12 cellular contexts compared by ENCODE assay signal in the genomic region with DNA sequence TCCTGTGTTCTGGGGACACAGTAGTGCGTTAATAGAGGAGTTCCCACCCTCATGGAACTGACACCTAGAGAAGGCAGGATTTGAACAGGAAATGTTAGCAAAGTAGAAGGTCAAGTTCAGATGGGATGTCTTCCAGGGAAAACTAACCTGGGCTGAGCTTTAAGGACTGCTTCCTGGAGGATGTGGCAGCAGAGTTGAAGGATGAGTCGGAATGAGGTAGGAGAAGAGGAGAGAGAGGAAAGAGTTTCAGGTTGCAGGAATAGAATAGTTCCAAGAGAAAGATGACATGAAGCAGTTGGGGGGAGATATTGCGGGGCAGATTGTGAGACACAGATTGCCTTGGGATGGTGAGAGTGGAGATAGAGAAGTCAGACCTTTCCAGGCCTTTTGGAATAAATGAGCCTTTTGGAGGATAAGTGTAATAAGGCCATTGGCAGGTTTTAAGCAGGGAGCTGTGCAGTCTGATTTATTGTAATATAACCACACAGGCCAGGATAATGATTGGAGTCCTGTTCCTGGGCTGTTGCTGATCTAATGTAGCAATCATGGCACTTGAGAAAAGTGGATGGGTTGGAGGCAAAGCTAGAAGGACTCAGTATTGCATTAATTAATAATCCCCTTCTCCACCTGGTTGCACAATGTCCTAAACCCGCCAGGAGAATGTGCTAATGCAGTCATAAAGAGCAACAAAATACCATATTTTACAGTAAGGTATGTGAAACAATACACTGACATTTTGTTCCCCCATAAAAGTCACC.
A peak's percentile ranks its signal among the peaks of the same experiment; 100 is the strongest.
DNase-seq lines count a peak whose midpoint lies in the region; ATAC-seq, FAIRE-seq and TF ChIP-seq lines count a peak whose summit lies in the region.
"Had no signal": no experiment of that assay in that cellular context is flagged by ENCODE, and none has a peak within 500 bp of the region (broad histone marks: within the 10 kb centered on the region; RNA-seq: fewer than 3 reads in every experiment).

No MANE protein-coding gene starts in this region.

- no peak for TF ChIP-seq CTCF in MM.1S (IDR thresholded peaks at IDR 0.05; ENCODE audit: low read length)
- no peak for TF ChIP-seq CTCF in bronchial epithelial cell (IDR thresholded peaks at IDR 0.05; ENCODE audit: insufficient read depth, low read length, severe bottlenecking)
- TF ChIP-seq CTCF in tibial artery (IDR thresholded peaks at IDR 0.05): no peak

- no peaks in the 10 kb centered on the region for H3K27me3 Mint-ChIP-seq in activated T-cell treated with anti-CD3 and anti-CD28 coated beads, Interleukin-2, amount 50 U/mL, for 24 hours

- H3K27me3 ChIP-seq in MM.1S (replicated peaks; ENCODE audit: insufficient read depth, low read length) (no peaks in the 10 kb centered on the region), bronchial epithelial cell (ENCODE audit: control insufficient read depth, insufficient read depth, low read length) (no peaks in the 10 kb centered on the region), tibial artery (no peaks in the 10 kb centered on the region)

- H3K4me3 ChIP-seq in MM.1S (ENCODE audit: low read length): peak overlapping the region; percentile 33
- H3K4me3 ChIP-seq in bronchial epithelial cell (ENCODE audit: low read depth, low read length): no peak overlapping the region
- no peak overlapping the region for H3K4me3 ChIP-seq in tibial artery

- no peak for FAIRE-seq in bronchial epithelial cell (lab: Jason Lieb, UNC)

- H3K4me1 ChIP-seq in MM.1S (ENCODE audit: low read length) (peaks cover 43% of the 10 kb centered on the region), tibial artery (no peaks in the 10 kb centered on the region)

- no peaks in the 10 kb centered on the region for H3K9me3 Mint-ChIP-seq in activated T-cell treated with anti-CD3 and anti-CD28 coated beads, Interleukin-2, amount 50 U/mL, for 24 hours

- H3K27ac Mint-ChIP-seq in activated T-cell treated with anti-CD3 and anti-CD28 coated beads, Interleukin-2, amount 50 U/mL, for 24 hours: peak overlapping the region; percentile 0
- H3K27ac Mint-ChIP-seq: brain had no signal

- intact Hi-C loops in tibial artery (cut with DNase I; ENCODE audit: low total_unique reads): no loop called here

- peaks cover 38% of the 10 kb centered on the region for H3K4me1 Mint-ChIP-seq in activated T-cell treated with anti-CD3 and anti-CD28 coated beads, Interleukin-2, amount 50 U/mL, for 24 hours (ENCODE audit: low read depth)

- H3K36me3 Mint-ChIP-seq in activated T-cell treated with anti-CD3 and anti-CD28 coated beads, Interleukin-2, amount 50 U/mL, for 24 hours (ENCODE audit: low read depth): no peaks in the 10 kb centered on the region

- peak overlapping the region; percentile 60 for H3K4me2 ChIP-seq in MM.1S (ENCODE audit: low read depth, low read length)

- H3F3A ChIP-seq in MM.1S (ENCODE audit: insufficient read depth, low read length): peaks cover 14% of the 10 kb centered on the region

- peak overlapping the region; percentile 4 for H3K4me3 Mint-ChIP-seq in activated T-cell treated with anti-CD3 and anti-CD28 coated beads, Interleukin-2, amount 50 U/mL, for 24 hours
- H3K4me3 Mint-ChIP-seq: brain had no signal

- H4K20me1 ChIP-seq in MM.1S (ENCODE audit: insufficient read depth, low read length): no peaks in the 10 kb centered on the region

- H3K9me2 ChIP-seq in MM.1S (replicated peaks; ENCODE audit: insufficient read depth, low read length): no peaks in the 10 kb centered on the region

- H3K9me3 ChIP-seq in MM.1S (replicated peaks; ENCODE audit: insufficient read depth, low read length) (no peaks in the 10 kb centered on the region), tibial artery (no peaks in the 10 kb centered on the region)

- peak overlapping the region; percentile 88; the same call in 1 of the 2 replicates for H3K27ac ChIP-seq in MM.1S (ENCODE audit: low read length)
- H3K27ac ChIP-seq in tibial artery: no peak overlapping the region

- H3K9ac ChIP-seq in MM.1S (ENCODE audit: low read length): no peak overlapping the region; the same call in 1 of the 2 replicates

- DNase-seq in activated T-cell treated with anti-CD3 and anti-CD28 coated beads, Interleukin-2, amount 50 U/mL, for 24 hours: no peak
- DNase-seq in activated T-cell treated with anti-CD3 and anti-CD28 coated beads for 4 hours: no peak
- DNase-seq in MM.1S: no peak
- DNase-seq in bronchial epithelial cell (ENCODE audit: low read depth): peak; percentile 64
- DNase-seq in renal cortical epithelial cell (ENCODE audit: low read depth): peak; percentile 14
- no peak for DNase-seq in HuH-7.5 (ENCODE audit: low spot score)
- no peak for DNase-seq in tibial artery
- DNase-seq: activated CD4-positive, alpha-beta T cell treated with anti-CD3 and anti-CD28 coated beads for 1 hour; DMS153; NCI-H446 had no signal

- no peak for ATAC-seq in GM19324 (IDR thresholded peaks at IDR 0.05; ENCODE audit: low FRiP score, unreplicated experiment)

- H3K36me3 ChIP-seq in MM.1S (replicated peaks; ENCODE audit: insufficient read depth, low read length) (no peaks in the 10 kb centered on the region), bronchial epithelial cell (ENCODE audit: control insufficient read depth, insufficient read depth, low read length) (no peaks in the 10 kb centered on the region), tibial artery (no peaks in the 10 kb centered on the region)

- H3K79me2 ChIP-seq in MM.1S (ENCODE audit: low read length): no peaks in the 10 kb centered on the region

- no peak overlapping the region for H2AFZ ChIP-seq in MM.1S (ENCODE audit: low read length)

Comparison
In these comparisons a context has a peak if more than half of its experiments do, and no peak if none do; other contexts are left out.
1. DNase-seq: peak in bronchial epithelial cell (single experiment) and renal cortical epithelial cell (single experiment); none in activated T-cell treated with anti-CD3 and anti-CD28 coated beads, Interleukin-2, amount 50 U/mL, for 24 hours (single experiment), activated T-cell treated with anti-CD3 and anti-CD28 coated beads for 4 hours (single experiment), MM.1S (single experiment), HuH-7.5 (single experiment) and tibial artery (0 of 2).